ENCODE assay signal across 16 cellular contexts in genomic region chr22:24968066-24968561, GRCh38. TPM values are rescaled to one million over a fixed set of nuclear protein-coding genes. Genes with fewer than 3 reads are reported as not detected.
DNase-seq lines count a peak whose midpoint lies in the region; ATAC-seq and TF ChIP-seq lines count a peak whose summit lies in the region.
"Had no signal": no experiment of that assay in that cellular context is flagged by ENCODE, and none has a peak within 500 bp of the region (broad histone marks: within the 10 kb centered on the region; RNA-seq: fewer than 3 reads in every experiment).

No MANE protein-coding gene starts in this region.

- DNase-seq in ELF-1 (ENCODE audit: low read depth, low spot score), result peak; percentile 83
- peak; percentile 85 for DNase-seq in RWPE2 (ENCODE audit: low spot score)
- peak in 4 of 5 donors; percentile 24 to 67 (median 32) for DNase-seq in heart left ventricle
- peak; percentile 68 for DNase-seq in osteoblast (ENCODE audit: insufficient read length, low spot score, missing footprints)
- no peak for DNase-seq in activated T-cell treated with anti-CD3 and anti-CD28 coated beads, Interleukin-2, amount 50 U/mL, for 24 hours
- DNase-seq in epidermal melanocyte (ENCODE audit: insufficient read length, low spot score), result no peak
- DNase-seq in omental fat pad (ENCODE audit: low spot score), result no peak
- DNase-seq in 8988T, result no peak
- DNase-seq: activated naive CD8-positive, alpha-beta T cell treated with anti-CD3 and anti-CD28 coated beads, Interleukin-2, amount 10 ng/mL, durations not matched to agents 7 days and 5 days; C1 segment of cervical spinal cord; NCI-H2227 treated with DMSO at 0.1 percent for 48 hours; SHP77 treated with DMSO at 0.1 percent for 48 hours; stimulated activated CD4-positive, alpha-beta T cell treated with anti-CD3 and anti-CD28 coated beads, Interleukin-1b, Interleukin-23, amount 100 ng/mL, for 48 hours; stimulated activated naive B cell treated with anti-CD40 and anti-IgM and Interleukin-4, amounts not matched to agents 10 μg/mL and 1 μg/mL and 100 μg/mL, for 72 hours had no signal

- no peak for TF ChIP-seq CTCF in RWPE2 (IDR thresholded peaks at IDR 0.05; ENCODE audit: poor library complexity, severe bottlenecking)
- TF ChIP-seq CTCF in heart left ventricle (IDR thresholded peaks at IDR 0.05), result no peak
- TF ChIP-seq CTCF in osteoblast (IDR thresholded peaks at IDR 0.05; ENCODE audit: extremely low read depth, low read depth, low read length), result no peak
- TF ChIP-seq CTCF in omental fat pad (IDR thresholded peaks at IDR 0.05), result no peak

- H3K36me3 ChIP-seq in RWPE2 (ENCODE audit: low read depth) (peaks cover 9% of the 10 kb centered on the region), heart left ventricle (no peaks in the 10 kb centered on the region), osteoblast (ENCODE audit: insufficient read depth, low read length) (no peaks in the 10 kb centered on the region)

- ATAC-seq in RWPE2 (ENCODE audit: low read depth) (peak; percentile 62), heart left ventricle (peak in 3 of 4 donors; percentile 43 to 56 (median 48)), omental fat pad (ENCODE audit: low FRiP score) (no peak)
- ATAC-seq: stimulated activated naive B cell treated with anti-CD40 and anti-IgM and Interleukin-4, amounts not matched to agents 10 μg/mL and 1 μg/mL and 100 μg/mL, for 72 hours had no signal

- H4K20me1 ChIP-seq in osteoblast (ENCODE audit: insufficient read depth, low read length), result no peaks in the 10 kb centered on the region

- intact Hi-C loops in heart left ventricle (cut with DNase I), result no loop called here

- H3K9me3 Mint-ChIP-seq in activated T-cell treated with anti-CD3 and anti-CD28 coated beads, Interleukin-2, amount 50 U/mL, for 24 hours, result no peaks in the 10 kb centered on the region
- H3K9me3 Mint-ChIP-seq: activated naive CD8-positive, alpha-beta T cell treated with anti-CD3 and anti-CD28 coated beads, Interleukin-2, amount 10 ng/mL, durations not matched to agents 7 days and 5 days; dendritic cell treated with granulocyte-macrophage colony-stimulating factor and Interleukin-4, amounts not matched to agents 40 ng/mL and 50 ng/mL, for 4 days; stimulated activated naive B cell treated with anti-CD40 and anti-IgM and Interleukin-4, amounts not matched to agents 10 μg/mL and 1 μg/mL and 100 μg/mL, for 72 hours had no signal

- WGBS in heart left ventricle, 4 donors, result 59 to 66% (median 60%) methylated on average over 8 of the region's 8 CpGs

- H3K27ac ChIP-seq in RWPE2 (ENCODE audit: poor library complexity, severe bottlenecking) (peak overlapping the region; percentile 94), heart left ventricle (peak overlapping the region in 10 of 12 donors; percentile 41 to 83 (median 72)), osteoblast (ENCODE audit: low read depth, low read length) (no peak overlapping the region)

- H3K9me3 ChIP-seq in RWPE2 (ENCODE audit: severe bottlenecking) (no peaks in the 10 kb centered on the region), heart left ventricle (no peaks in the 10 kb centered on the region), osteoblast (ENCODE audit: low read depth, low read length) (no peaks in the 10 kb centered on the region)

- H3K4me2 ChIP-seq in osteoblast (ENCODE audit: insufficient read depth, low read length), result no peak overlapping the region

- no peaks in the 10 kb centered on the region for H3K36me3 Mint-ChIP-seq in activated T-cell treated with anti-CD3 and anti-CD28 coated beads, Interleukin-2, amount 50 U/mL, for 24 hours (ENCODE audit: low read depth)
- H3K36me3 Mint-ChIP-seq: activated naive CD8-positive, alpha-beta T cell treated with anti-CD3 and anti-CD28 coated beads, Interleukin-2, amount 10 ng/mL, durations not matched to agents 7 days and 5 days; stimulated activated naive B cell treated with anti-CD40 and anti-IgM and Interleukin-4, amounts not matched to agents 10 μg/mL and 1 μg/mL and 100 μg/mL, for 72 hours had no signal

- H3K4me1 Mint-ChIP-seq in activated T-cell treated with anti-CD3 and anti-CD28 coated beads, Interleukin-2, amount 50 U/mL, for 24 hours (ENCODE audit: low read depth), result no peaks in the 10 kb centered on the region
- H3K4me1 Mint-ChIP-seq: stimulated activated naive B cell treated with anti-CD40 and anti-IgM and Interleukin-4, amounts not matched to agents 10 μg/mL and 1 μg/mL and 100 μg/mL, for 72 hours had no signal

- no peak for TF ChIP-seq POLR2A in heart left ventricle (IDR thresholded peaks at IDR 0.05)

- H3K27me3 ChIP-seq in RWPE2 (ENCODE audit: insufficient read depth, poor library complexity, severe bottlenecking), result no peaks in the 10 kb centered on the region
- H3K27me3 ChIP-seq in heart left ventricle, result no peaks in the 10 kb centered on the region
- no peaks in the 10 kb centered on the region for H3K27me3 ChIP-seq in osteoblast (ENCODE audit: insufficient read depth, low read length)

- H3K4me1 ChIP-seq in RWPE2 (ENCODE audit: insufficient read depth, poor library complexity, severe bottlenecking) (peaks cover 40% of the 10 kb centered on the region), heart left ventricle (peaks cover 6 to 82% (median 53%) of the 10 kb centered on the region in 12 donors), osteoblast (ENCODE audit: insufficient read depth, low read length) (peaks cover 17% of the 10 kb centered on the region)

- peaks cover 52% of the 10 kb centered on the region for H3K79me2 ChIP-seq in osteoblast (ENCODE audit: insufficient read depth, low read length)

- no peak overlapping the region for H3K27ac Mint-ChIP-seq in activated T-cell treated with anti-CD3 and anti-CD28 coated beads, Interleukin-2, amount 50 U/mL, for 24 hours
- H3K27ac Mint-ChIP-seq: activated naive CD8-positive, alpha-beta T cell treated with anti-CD3 and anti-CD28 coated beads, Interleukin-2, amount 10 ng/mL, durations not matched to agents 7 days and 5 days; dendritic cell treated with granulocyte-macrophage colony-stimulating factor and Interleukin-4, amounts not matched to agents 40 ng/mL and 50 ng/mL, for 4 days; stimulated activated naive B cell treated with anti-CD40 and anti-IgM and Interleukin-4, amounts not matched to agents 10 μg/mL and 1 μg/mL and 100 μg/mL, for 72 hours had no signal

- H3K27me3 Mint-ChIP-seq in activated T-cell treated with anti-CD3 and anti-CD28 coated beads, Interleukin-2, amount 50 U/mL, for 24 hours, result no peaks in the 10 kb centered on the region
- H3K27me3 Mint-ChIP-seq: dendritic cell treated with granulocyte-macrophage colony-stimulating factor and Interleukin-4, amounts not matched to agents 40 ng/mL and 50 ng/mL, for 4 days; stimulated activated naive B cell treated with anti-CD40 and anti-IgM and Interleukin-4, amounts not matched to agents 10 μg/mL and 1 μg/mL and 100 μg/mL, for 72 hours had no signal

- H3K4me3 ChIP-seq in RWPE2 (ENCODE audit: severe bottlenecking) (no peak overlapping the region), heart left ventricle (no peak overlapping the region), osteoblast (ENCODE audit: insufficient read depth, low read length) (no peak overlapping the region)

- no peak overlapping the region for H3K4me3 Mint-ChIP-seq in activated T-cell treated with anti-CD3 and anti-CD28 coated beads, Interleukin-2, amount 50 U/mL, for 24 hours
- H3K4me3 Mint-ChIP-seq: activated naive CD8-positive, alpha-beta T cell treated with anti-CD3 and anti-CD28 coated beads, Interleukin-2, amount 10 ng/mL, durations not matched to agents 7 days and 5 days; dendritic cell treated with granulocyte-macrophage colony-stimulating factor and Interleukin-4, amounts not matched to agents 40 ng/mL and 50 ng/mL, for 4 days; stimulated activated naive B cell treated with anti-CD40 and anti-IgM and Interleukin-4, amounts not matched to agents 10 μg/mL and 1 μg/mL and 100 μg/mL, for 72 hours had no signal

- no peak overlapping the region for H2AFZ ChIP-seq in osteoblast (ENCODE audit: low read length)

RNA-seq across cellular contexts. Expression of gene KIAA1671, which starts 15.6 kb away (rescaled TPM):
- 10 to 100 TPM in 8 of 9 donors, 1 to 10 TPM in 1; 7.2 to 22.1 (median 14.8) TPM for total RNA-seq in heart left ventricle
- polyA plus RNA-seq in heart left ventricle, result 1 to 10 TPM; 4.5 to 5.7 TPM
- 16.6 and 18.3 TPM in 2 replicates for total RNA-seq in osteoblast
- total RNA-seq in omental fat pad, result 10 to 100 TPM in 1 of 4 donors, 1 to 10 TPM in 3; 7.5 to 26.5 (median 9.1) TPM

RNA-seq across cellular contexts. Expression of gene LHFPL7, which starts 21.6 kb away (rescaled TPM):
- total RNA-seq in heart left ventricle (not detected), osteoblast (not detected in 2 replicates), omental fat pad (not detected)
- polyA plus RNA-seq in heart left ventricle, result not detected
- total RNA-seq: activated naive CD8-positive, alpha-beta T cell treated with anti-CD3 and anti-CD28 coated beads, Interleukin-2, amount 10 ng/mL, durations not matched to agents 7 days and 5 days; lung microvascular endothelial cell had no signal

Comparison
In these comparisons a context has a peak if more than half of its experiments do, and no peak if none do; other contexts are left out.
1. DNase-seq: peak in ELF-1 (single experiment), RWPE2 (single experiment), heart left ventricle (4 of 5) and osteoblast (single experiment); none in activated T-cell treated with anti-CD3 and anti-CD28 coated beads, Interleukin-2, amount 50 U/mL, for 24 hours (single experiment), epidermal melanocyte (single experiment), omental fat pad (single experiment) and 8988T (single experiment).